Comparison of ENCODE assay signal across 28 cellular contexts in the genomic region with DNA sequence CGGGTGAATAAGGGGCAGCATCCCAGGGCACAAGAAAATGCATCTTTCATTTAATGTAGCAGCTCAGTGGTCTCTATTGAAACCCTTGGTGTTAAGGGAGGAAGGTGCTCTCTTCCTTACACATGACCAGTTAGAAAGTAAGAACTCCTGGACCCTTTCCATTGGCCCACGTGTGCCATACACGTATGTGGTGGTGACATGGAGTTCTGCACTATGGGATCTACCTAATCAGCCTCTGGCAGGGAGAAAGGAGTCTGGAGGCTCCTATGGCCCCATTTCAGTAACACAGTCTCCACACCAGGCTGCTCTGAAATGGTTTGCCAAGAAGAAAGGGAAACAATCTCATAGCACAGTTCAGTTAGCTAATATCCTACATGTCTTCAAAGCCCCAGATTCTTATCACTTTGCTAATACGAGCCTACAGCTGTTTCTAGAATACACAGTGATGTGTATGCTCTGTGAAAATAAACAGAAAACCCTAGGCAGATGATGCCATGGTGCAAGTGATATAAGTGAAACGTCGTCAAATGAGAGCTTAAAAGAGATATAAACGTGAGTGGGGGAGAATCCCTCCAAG. TPM values are rescaled to one million over a fixed set of nuclear protein-coding genes. Genes with fewer than 3 reads are reported as not detected.
DNase-seq lines count a peak whose midpoint lies in the region; ATAC-seq and TF ChIP-seq lines count a peak whose summit lies in the region.
"Had no signal": no experiment of that assay in that cellular context is flagged by ENCODE, and none has a peak within 500 bp of the region (broad histone marks: within the 10 kb centered on the region; RNA-seq: fewer than 3 reads in every experiment).

No MANE protein-coding gene starts in this region.

- H2AFZ ChIP-seq in SK-N-SH (ENCODE audit: low read depth) (no peak overlapping the region), neural progenitor cell (replicated peaks) (no peak overlapping the region)

- no peaks in the 10 kb centered on the region for H3K27me3 Mint-ChIP-seq in type B pancreatic cell
- H3K27me3 Mint-ChIP-seq in neural progenitor cell (ENCODE audit: insufficient read depth, low read depth) = no peaks in the 10 kb centered on the region
- H3K27me3 Mint-ChIP-seq in stimulated activated naive CD8-positive, alpha-beta T cell treated with anti-CD3 and anti-CD28 coated beads, Interleukin-15, amount 100 ng/mL, for 72 hours = no peaks in the 10 kb centered on the region

- H3F3A ChIP-seq in SK-N-SH (replicated peaks; ENCODE audit: insufficient read depth) = peaks cover 33% of the 10 kb centered on the region
- H3F3A ChIP-seq in neural progenitor cell (ENCODE audit: low read depth) = no peaks in the 10 kb centered on the region

- ATAC-seq in HG03432 (IDR thresholded peaks at IDR 0.05; ENCODE audit: unreplicated experiment) (peak; percentile 32), GM18505 (IDR thresholded peaks at IDR 0.05; ENCODE audit: unreplicated experiment) (no peak), Right ventricle myocardium superior (ENCODE audit: poor library complexity) (no peak)
- ATAC-seq in stimulated activated naive CD8-positive, alpha-beta T cell treated with anti-CD3 and anti-CD28 coated beads, Interleukin-15, amount 100 ng/mL, for 72 hours = no peak
- ATAC-seq: activated naive CD8-positive, alpha-beta T cell treated with anti-CD3 and anti-CD28 coated beads, Interleukin-2, amount 50 U/mL, for 24 hours; activated T-cell treated with anti-CD3 and anti-CD28 coated beads, Interleukin-2, amount 50 U/mL, for 4 hours; gastroesophageal sphincter; Right ventricle myocardium inferior had no signal

- no peak overlapping the region for H3K9ac ChIP-seq in SK-N-SH
- no peak overlapping the region for H3K9ac ChIP-seq in neural progenitor cell

- H3K36me3 Mint-ChIP-seq in type B pancreatic cell (peaks cover 9% of the 10 kb centered on the region), neural progenitor cell (peaks cover 3% of the 10 kb centered on the region)
- H3K36me3 Mint-ChIP-seq: brain; CD4-positive, alpha-beta memory T cell; immature natural killer cell had no signal

- no peak for DNase-seq in SK-N-SH
- DNase-seq in fibroblast of pulmonary artery (ENCODE audit: low read depth) = no peak
- DNase-seq in type B pancreatic cell (ENCODE audit: extremely low spot score, unreplicated experiment) = no peak
- DNase-seq in neural progenitor cell (ENCODE audit: low spot score) = no peak
- DNase-seq in Right ventricle myocardium superior = no peak
- no peak for DNase-seq in stimulated activated naive CD8-positive, alpha-beta T cell treated with anti-CD3 and anti-CD28 coated beads, Interleukin-15, amount 100 ng/mL, for 72 hours
- DNase-seq: activated CD4-positive, alpha-beta T cell treated with anti-CD3 and anti-CD28 coated beads, Interleukin-2, amount 10 ng/mL, durations not matched to agents 24 days and 14 days; activated naive CD8-positive, alpha-beta T cell treated with anti-CD3 and anti-CD28 coated beads, Interleukin-2, amount 50 U/mL, for 24 hours; activated T-cell treated with anti-CD3 and anti-CD28 coated beads, Interleukin-2, amount 50 U/mL, for 4 hours; CD4-positive, alpha-beta memory T cell; effector memory CD4-positive, alpha-beta T cell; erythroblast; hippocampal formation; immature natural killer cell; KG1; NCI-H1436; NCI-H446; OCI-M1; stimulated activated CD4-positive, alpha-beta T cell treated with anti-CD3 and anti-CD28 coated beads, Interleukin-15, amount 100 ng/mL, for 24 hours; stimulated activated naive CD4-positive, alpha-beta T cell had no signal

- H4K20me1 ChIP-seq in SK-N-SH (ENCODE audit: insufficient read depth) (no peaks in the 10 kb centered on the region), neural progenitor cell (ENCODE audit: low read depth) (no peaks in the 10 kb centered on the region)

- H3K9me3 ChIP-seq in SK-N-SH = no peaks in the 10 kb centered on the region
- no peaks in the 10 kb centered on the region for H3K9me3 ChIP-seq in neural progenitor cell (ENCODE audit: low read depth)
- H3K9me3 ChIP-seq: gastroesophageal sphincter had no signal

- WGBS in SK-N-SH (ENCODE audit: low lambda C conversion rate) = 33% methylated on average over 7 of the region's 7 CpGs

- no peak; a peak in 1 of 4 replicates for TF ChIP-seq EP300 in SK-N-SH (IDR thresholded peaks at IDR 0.05; ENCODE audit: borderline replicate concordance in 1 of 2, low read depth in 1 of 2, low read length in 1 of 2)

- intact Hi-C loops in Right ventricle myocardium superior (cut with DNase I) = no loop called here

- TF ChIP-seq RAD21 in SK-N-SH (IDR thresholded peaks at IDR 0.05; ENCODE audit: low read length) = no peak

- H3K4me3 ChIP-seq in SK-N-SH (ENCODE audit: low read depth in 2 of 2, low read length in 1 of 2) = no peak overlapping the region
- H3K4me3 ChIP-seq in fibroblast of pulmonary artery (replicated peaks; ENCODE audit: low read depth, low read length) = peak overlapping the region; percentile 43
- no peak overlapping the region for H3K4me3 ChIP-seq in neural progenitor cell
- H3K4me3 ChIP-seq: gastroesophageal sphincter had no signal

- H3K27ac Mint-ChIP-seq in type B pancreatic cell (no peak overlapping the region), neural progenitor cell (no peak overlapping the region)
- H3K27ac Mint-ChIP-seq in stimulated activated naive CD8-positive, alpha-beta T cell treated with anti-CD3 and anti-CD28 coated beads, Interleukin-15, amount 100 ng/mL, for 72 hours = no peak overlapping the region
- H3K27ac Mint-ChIP-seq: activated CD4-positive, alpha-beta T cell treated with anti-CD3 and anti-CD28 coated beads, Interleukin-2, amount 10 ng/mL, durations not matched to agents 24 days and 14 days; activated naive CD8-positive, alpha-beta T cell treated with anti-CD3 and anti-CD28 coated beads, Interleukin-2, amount 50 U/mL, for 24 hours; brain; CD4-positive, alpha-beta memory T cell; immature natural killer cell; T-helper 2 cell treated with Interferon-gamma antibody and Interleukin-4, amounts not matched to agents 5 μg/mL and 100 μg/mL, for 36 hours had no signal

- H3K79me2 ChIP-seq in SK-N-SH (ENCODE audit: insufficient read depth) (peaks cover 43% of the 10 kb centered on the region), neural progenitor cell (ENCODE audit: low read depth) (no peaks in the 10 kb centered on the region)

- no peaks in the 10 kb centered on the region for H3K4me1 Mint-ChIP-seq in type B pancreatic cell (ENCODE audit: unreplicated experiment)
- no peaks in the 10 kb centered on the region for H3K4me1 Mint-ChIP-seq in neural progenitor cell
- no peaks in the 10 kb centered on the region for H3K4me1 Mint-ChIP-seq in stimulated activated naive CD8-positive, alpha-beta T cell treated with anti-CD3 and anti-CD28 coated beads, Interleukin-15, amount 100 ng/mL, for 72 hours
- H3K4me1 Mint-ChIP-seq: activated CD4-positive, alpha-beta T cell treated with anti-CD3 and anti-CD28 coated beads, Interleukin-2, amount 10 ng/mL, durations not matched to agents 24 days and 14 days; activated naive CD8-positive, alpha-beta T cell treated with anti-CD3 and anti-CD28 coated beads, Interleukin-2, amount 50 U/mL, for 24 hours; brain; CD4-positive, alpha-beta memory T cell; immature natural killer cell had no signal

- H3K9me2 ChIP-seq in SK-N-SH = no peaks in the 10 kb centered on the region

- POLR2A ChIA-PET in SK-N-SH (lab: Yijun Ruan, JAX) = no interaction called here

- CTCF ChIA-PET in SK-N-SH (lab: Yijun Ruan, JAX) = no interaction called here

- H3K27ac ChIP-seq in SK-N-SH (ENCODE audit: low read depth in 2 of 2, low read length in 1 of 2) (peak overlapping the region; percentile 5 to 83; a peak in 3 of 4 replicates), neural progenitor cell (no peak overlapping the region)
- H3K27ac ChIP-seq: gastroesophageal sphincter, VCaP had no signal

- H3K27me3 ChIP-seq in SK-N-SH (ENCODE audit: insufficient read depth) = no peaks in the 10 kb centered on the region
- H3K27me3 ChIP-seq in neural progenitor cell = peaks cover 10% of the 10 kb centered on the region
- H3K27me3 ChIP-seq: gastroesophageal sphincter had no signal

- H3K9me3 Mint-ChIP-seq in type B pancreatic cell = no peaks in the 10 kb centered on the region
- no peaks in the 10 kb centered on the region for H3K9me3 Mint-ChIP-seq in neural progenitor cell
- H3K9me3 Mint-ChIP-seq in stimulated activated naive CD8-positive, alpha-beta T cell treated with anti-CD3 and anti-CD28 coated beads, Interleukin-15, amount 100 ng/mL, for 72 hours = no peaks in the 10 kb centered on the region
- H3K9me3 Mint-ChIP-seq: activated CD4-positive, alpha-beta T cell treated with anti-CD3 and anti-CD28 coated beads, Interleukin-2, amount 10 ng/mL, durations not matched to agents 24 days and 14 days; activated naive CD8-positive, alpha-beta T cell treated with anti-CD3 and anti-CD28 coated beads, Interleukin-2, amount 50 U/mL, for 24 hours; brain; T-helper 2 cell treated with Interferon-gamma antibody and Interleukin-4, amounts not matched to agents 5 μg/mL and 100 μg/mL, for 36 hours had no signal

- no peak for TF ChIP-seq POLR2A in GM18505 (IDR thresholded peaks at IDR 0.05; ENCODE audit: borderline replicate concordance, extremely low read depth, insufficient read depth, insufficient read length)

- TF ChIP-seq CTCF in SK-N-SH (IDR thresholded peaks at IDR 0.05) = no peak
- no peak for TF ChIP-seq CTCF in fibroblast of pulmonary artery (IDR thresholded peaks at IDR 0.05; ENCODE audit: low read length, missing control alignments)
- TF ChIP-seq CTCF in type B pancreatic cell (conservative IDR thresholded peaks at IDR 0.05) = no peak
- TF ChIP-seq CTCF in neural progenitor cell (IDR thresholded peaks at IDR 0.05) = no peak

- H3K36me3 ChIP-seq in SK-N-SH (replicated peaks in 1 of 2; ENCODE audit: control insufficient read depth in 1 of 2, insufficient read depth in 2 of 2, low read length in 1 of 2) (peaks cover 13 to 48% of the 10 kb centered on the region in 2 experiments), neural progenitor cell (no peaks in the 10 kb centered on the region)
- H3K36me3 ChIP-seq: gastroesophageal sphincter had no signal

- H3K4me3 Mint-ChIP-seq in type B pancreatic cell (peak overlapping the region; percentile 46), neural progenitor cell (no peak overlapping the region)
- no peak overlapping the region for H3K4me3 Mint-ChIP-seq in stimulated activated naive CD8-positive, alpha-beta T cell treated with anti-CD3 and anti-CD28 coated beads, Interleukin-15, amount 100 ng/mL, for 72 hours
- H3K4me3 Mint-ChIP-seq: activated CD4-positive, alpha-beta T cell treated with anti-CD3 and anti-CD28 coated beads, Interleukin-2, amount 10 ng/mL, durations not matched to agents 24 days and 14 days; activated naive CD8-positive, alpha-beta T cell treated with anti-CD3 and anti-CD28 coated beads, Interleukin-2, amount 50 U/mL, for 24 hours; activated T-cell treated with anti-CD3 and anti-CD28 coated beads, Interleukin-2, amount 50 U/mL, for 4 hours; brain; CD4-positive, alpha-beta memory T cell; immature natural killer cell; T-helper 2 cell treated with Interferon-gamma antibody and Interleukin-4, amounts not matched to agents 5 μg/mL and 100 μg/mL, for 36 hours had no signal

- H3K4me2 ChIP-seq in SK-N-SH (peak overlapping the region; percentile 39), neural progenitor cell (no peak overlapping the region)

- peaks cover 0 to 8% of the 10 kb centered on the region in 2 experiments; a peak in 2 of 4 replicates for H3K4me1 ChIP-seq in SK-N-SH (ENCODE audit: control insufficient read depth in 1 of 2, insufficient read depth in 2 of 2, low read depth in 1 of 2, low read length in 1 of 2)
- no peaks in the 10 kb centered on the region for H3K4me1 ChIP-seq in neural progenitor cell
- H3K4me1 ChIP-seq: gastroesophageal sphincter had no signal

RNA-seq across cellular contexts. Expression of a gene that starts 7.0 kb away (rescaled TPM):
- 1,015 and 1,290 TPM in 2 replicates for polyA plus RNA-seq in SK-N-SH (2012; rRNA removed)
- 876 and 1,005 TPM in 2 replicates for polyA plus RNA-seq in SK-N-SH (2012; cell fraction: cytosol; rRNA removed)
- polyA plus RNA-seq in SK-N-SH (2012; cell fraction: nucleus; rRNA removed) = 870 and 1,070 TPM in 2 replicates
- total RNA-seq in type B pancreatic cell (ENCODE audit: low replicate concordance) (92.5 and 344 TPM in 2 replicates), neural progenitor cell (ENCODE audit: low replicate concordance) (16.1 and 25.5 TPM in 2 replicates), Right ventricle myocardium superior (62.5 TPM)
- total RNA-seq: activated CD4-positive, alpha-beta T cell treated with anti-CD3 and anti-CD28 coated beads, Interleukin-2, amount 10 ng/mL, durations not matched to agents 24 days and 14 days; activated CD8-positive, alpha-beta memory T cell treated with anti-CD3 and anti-CD28 coated beads for 36 hours; CD4-positive, alpha-beta memory T cell had no signal
- polyA plus RNA-seq: CD4-positive, alpha-beta memory T cell; immature natural killer cell had no signal
